Comparison of ENCODE assay signal across 20 cellular contexts in genomic region chr17:41613277-41614082, GRCh38. TPM values are rescaled to one million over a fixed set of nuclear protein-coding genes. Genes with fewer than 3 reads are reported as not detected.
A peak's percentile ranks its signal among the peaks of the same experiment; 100 is the strongest.
DNase-seq lines count a peak whose midpoint lies in the region; ATAC-seq, FAIRE-seq and TF ChIP-seq lines count a peak whose summit lies in the region.
"Had no signal": no experiment of that assay in that cellular context is flagged by ENCODE, and none has a peak within 500 bp of the region (broad histone marks: within the 10 kb centered on the region; RNA-seq: fewer than 3 reads in every experiment).

No MANE protein-coding gene starts in this region.

- no peak overlapping the region for H3K56ac ChIP-seq in H1 (replicated peaks; ENCODE audit: insufficient read length, low read depth, low read length)

- H3K9me3 ChIP-seq in H1 (ENCODE audit: insufficient read depth in 2 of 2, low read depth in 1 of 2, low read length in 1 of 2) (no peaks in the 10 kb centered on the region), neuronal stem cell (replicated peaks in 1 of 2; ENCODE audit: control insufficient read depth in 2 of 2, insufficient read depth in 1 of 2, low read depth in 1 of 2, low read length in 2 of 2) (no peaks in the 10 kb centered on the region), gastrocnemius medialis (no peaks in the 10 kb centered on the region)

- CTCF ChIA-PET in H1 (lab: Charles Lee; ENCODE audit: partially characterized antibody): interaction anchor here (0.8 to 2.3 kb wide), 6 partner anchors 10 to 47 kb away, joined by 3 to 11 read pairs (median 3); partner anchors contain the start of gene KRT17

- H4K91ac ChIP-seq in H1 (replicated peaks; ENCODE audit: insufficient read length, low read length): no peak overlapping the region
- no peak overlapping the region for H4K91ac ChIP-seq in neuronal stem cell (ENCODE audit: low read depth, low read length, poor library complexity)

- H3K23ac ChIP-seq in H1 (ENCODE audit: insufficient read length) (no peak overlapping the region), neuronal stem cell (ENCODE audit: low read depth, low read length, poor library complexity) (no peak overlapping the region)

- H3K27me3 ChIP-seq in H1 (replicated peaks in 1 of 4; ENCODE audit: control insufficient read depth in 3 of 4, extremely low read depth in 1 of 4, insufficient read depth in 3 of 4, low read length in 3 of 4) (no peaks in the 10 kb centered on the region), neuronal stem cell (ENCODE audit: control insufficient read depth in 3 of 3, insufficient read depth in 3 of 3, low read depth in 1 of 3, low read length in 3 of 3) (no peaks in the 10 kb centered on the region), gastrocnemius medialis (peaks cover 0 to 3% (median 0%) of the 10 kb centered on the region in 3 donors)

- no peaks in the 10 kb centered on the region for H3K79me2 ChIP-seq in H1 (ENCODE audit: control insufficient read depth in 1 of 2, insufficient read depth in 2 of 2, low read length in 2 of 2)

- no peak overlapping the region for H2BK15ac ChIP-seq in H1 (ENCODE audit: low read length)
- peak overlapping the region; percentile 38 for H2BK15ac ChIP-seq in neuronal stem cell (ENCODE audit: low read length)

- intact Hi-C loops in gastrocnemius medialis (cut with DNase I; ENCODE audit: low total_unique reads): no loop called here

- peak; percentile 38 for DNase-seq in activated effector memory CD4-positive, alpha-beta T cell treated with anti-CD3 and anti-CD28 coated beads, Interleukin-2, amount 50 U/mL, for 16 hours
- no peak for DNase-seq in activated effector memory CD4-positive, alpha-beta T cell treated with Interleukin-2 at 50 U/mL for 16 hours
- DNase-seq in H1 (ENCODE audit: low read depth in 1 of 2, low spot score in 2 of 2): no peak
- no peak for DNase-seq in neuronal stem cell (ENCODE audit: low spot score)
- no peak for DNase-seq in gastrocnemius medialis
- no peak for DNase-seq in OCI-M2 (lab: John Stamatoyannopoulos, UW; ENCODE audit: unreplicated experiment)
- no peak for DNase-seq in T-helper 2 cell
- DNase-seq in NCI-H1694 treated with DMSO at 0.1 percent for 48 hours (lab: John Stamatoyannopoulos, UW): no peak
- DNase-seq: CD4-positive, alpha-beta memory T cell; DMS79; KG1; NCI-H1048; NCI-H1436 treated with DMSO at 0.1 percent for 48 hours; NCI-H2081; NCI-H748 treated with DMSO at 0.1 percent for 48 hours had no signal

- 82% methylated on average over 7 of the region's 11 CpGs; no CpG with 5 or more reads in 1 of the 2 experiments for WGBS in H1 (ENCODE audit: extremely low coverage in 1 of 2, insufficient coverage in 1 of 2, insufficient read length in 1 of 2, insufficient replicate concordance in 2 of 2, low coverage in 1 of 2, low lambda C conversion rate in 2 of 2, missing lambda C conversion rate in 1 of 2), 2 experiments
- no CpG with 5 or more reads among the region's 11 CpGs for WGBS in neuronal stem cell (ENCODE audit: extremely low coverage in 2 of 2, insufficient read length in 2 of 2, insufficient replicate concordance in 1 of 2), 2 donors

- no peaks in the 10 kb centered on the region for H4K20me1 ChIP-seq in H1 (replicated peaks in 1 of 2; ENCODE audit: control insufficient read depth in 1 of 2, insufficient read depth in 2 of 2, low read length in 2 of 2)

- H3K4ac ChIP-seq in H1 (replicated peaks; ENCODE audit: insufficient read length, low read depth, low read length) (no peak overlapping the region), neuronal stem cell (ENCODE audit: low read length) (no peak overlapping the region)

- no peak overlapping the region for H3K14ac ChIP-seq in H1 (ENCODE audit: insufficient read length)
- no peak overlapping the region for H3K14ac ChIP-seq in neuronal stem cell (ENCODE audit: low read length)

- no peak for TF ChIP-seq RAD21 in H1 (IDR thresholded peaks at IDR 0.05 in 1 of 2, conservative IDR thresholded peaks at IDR 0.05 in 1 of 2; ENCODE audit: low read depth in 2 of 2, low read length in 2 of 2)

- no peak overlapping the region for H2BK20ac ChIP-seq in H1 (ENCODE audit: low read length)

- H2BK12ac ChIP-seq in H1 (ENCODE audit: low read depth, low read length) (0 out of 2 replicates have a peak overlapping the region, but pooled peaks have one; percentile 27), neuronal stem cell (ENCODE audit: low read length) (no peak overlapping the region)

- in situ Hi-C loops in gastrocnemius medialis (cut with MboI; ENCODE audit: low sequenced_read_pairs in 4 of 4): no loop called here

- TF ChIP-seq CTCF in H1 (IDR thresholded peaks at IDR 0.05; ENCODE audit: control extremely low read depth in 1 of 3, insufficient read depth in 1 of 3, low read depth in 1 of 3, low read length in 3 of 3) (no peak), gastrocnemius medialis (IDR thresholded peaks at IDR 0.05 in 4 of 5, conservative IDR thresholded peaks at IDR 0.05 in 1 of 5) (no peak)

- no peaks in the 10 kb centered on the region for H3K23me2 ChIP-seq in H1 (ENCODE audit: low read depth, low read length)

- no peak overlapping the region for H3K4me3 ChIP-seq in H1 (ENCODE audit: extremely low read depth in 1 of 4, insufficient read depth in 2 of 4, low read depth in 3 of 4, low read length in 4 of 4)
- H3K4me3 ChIP-seq in neuronal stem cell (ENCODE audit: low read length in 2 of 2): no peak overlapping the region
- H3K4me3 ChIP-seq in gastrocnemius medialis: no peak overlapping the region

- no peak overlapping the region for H3K4me2 ChIP-seq in H1 (ENCODE audit: insufficient read depth in 1 of 2, low read depth in 2 of 2, low read length in 2 of 2)
- H3K4me2 ChIP-seq in neuronal stem cell (ENCODE audit: insufficient read depth, low read length, poor library complexity, severe bottlenecking): no peak overlapping the region

- no peak overlapping the region for H3K27ac ChIP-seq in H1 (ENCODE audit: low read depth, low read length)
- H3K27ac ChIP-seq in neuronal stem cell (replicated peaks; ENCODE audit: low read length): no peak overlapping the region
- no peak overlapping the region for H3K27ac ChIP-seq in gastrocnemius medialis
- H3K27ac ChIP-seq: 22Rv1 had no signal

- H2BK5ac ChIP-seq in H1 (ENCODE audit: low read depth, low read length) (no peak overlapping the region), neuronal stem cell (ENCODE audit: low read length) (peak overlapping the region; percentile 24)

- H3K9ac ChIP-seq in H1 (replicated peaks in 1 of 4; ENCODE audit: extremely low read depth in 1 of 4, low read depth in 3 of 4, low read length in 3 of 4): no peak overlapping the region
- no peak overlapping the region for H3K9ac ChIP-seq in neuronal stem cell (ENCODE audit: low read depth, low read length, poor library complexity)

- H3K79me1 ChIP-seq in H1 (ENCODE audit: low read depth, low read length): no peaks in the 10 kb centered on the region
- H3K79me1 ChIP-seq in neuronal stem cell (ENCODE audit: low read depth, low read length): no peaks in the 10 kb centered on the region

- H3K36me3 ChIP-seq in H1 (ENCODE audit: control insufficient read depth in 2 of 4, insufficient read depth in 4 of 4, low read length in 3 of 4) (no peaks in the 10 kb centered on the region), neuronal stem cell (replicated peaks in 1 of 2; ENCODE audit: control insufficient read depth in 2 of 2, insufficient read depth in 2 of 2, low read length in 2 of 2) (no peaks in the 10 kb centered on the region), gastrocnemius medialis (no peaks in the 10 kb centered on the region)

- ATAC-seq in gastrocnemius medialis: no peak
- ATAC-seq: Right ventricle myocardium inferior had no signal

- TF ChIP-seq POLR2A in H1 (IDR thresholded peaks at IDR 0.05; ENCODE audit: control extremely low read depth in 1 of 2, low read depth in 2 of 2, low read length in 2 of 2) (no peak), gastrocnemius medialis (IDR thresholded peaks at IDR 0.05) (no peak)

- FAIRE-seq in H1 (lab: Jason Lieb, UNC): no peak
- FAIRE-seq: D721Med had no signal

- no peak for TF ChIP-seq EP300 in H1 (IDR thresholded peaks at IDR 0.05; ENCODE audit: borderline replicate concordance in 1 of 2, low read depth in 2 of 2, low read length in 2 of 2)

- H4K8ac ChIP-seq in H1 (ENCODE audit: extremely low read depth, insufficient read depth, low read length) (no peak overlapping the region), neuronal stem cell (ENCODE audit: low read depth, low read length) (no peak overlapping the region)

- no peak overlapping the region for H2AK5ac ChIP-seq in H1 (ENCODE audit: low read depth, low read length)
- peak overlapping the region; percentile 70 for H2AK5ac ChIP-seq in neuronal stem cell (ENCODE audit: low read depth, low read length)

- POLR2A ChIA-PET in H1 (lab: Charles Lee; ENCODE audit: partially characterized antibody): interaction anchor here (1.5 kb wide), 1 partner anchor 76 kb away, joined by 4 read pairs; no protein-coding TSS in a partner anchor

- H3K4me1 ChIP-seq in H1 (replicated peaks in 1 of 4; ENCODE audit: control insufficient read depth in 3 of 4, insufficient read depth in 4 of 4, low read length in 3 of 4): peaks cover 0 to 5% (median 4%) of the 10 kb centered on the region in 4 experiments; a peak in 4 of 7 replicates
- H3K4me1 ChIP-seq in neuronal stem cell (ENCODE audit: control insufficient read depth in 2 of 2, insufficient read depth in 1 of 2, low read depth in 1 of 2, low read length in 2 of 2): peaks cover 0 to 6% of the 10 kb centered on the region in 2 donors
- H3K4me1 ChIP-seq in gastrocnemius medialis: no peaks in the 10 kb centered on the region

- H2BK120ac ChIP-seq in H1 (replicated peaks; ENCODE audit: low read depth, low read length): no peak overlapping the region
- no peak overlapping the region for H2BK120ac ChIP-seq in neuronal stem cell (ENCODE audit: low read depth, low read length)

- H3K18ac ChIP-seq in H1 (ENCODE audit: extremely low read depth, low read length) (no peak overlapping the region), neuronal stem cell (ENCODE audit: low read length) (peak overlapping the region; percentile 38)

- H2AFZ ChIP-seq in H1 (ENCODE audit: low read length) (no peak overlapping the region), neuronal stem cell (ENCODE audit: low read length) (no peak overlapping the region)

- H4K5ac ChIP-seq in H1 (ENCODE audit: insufficient read length, low read depth, low read length): no peak overlapping the region

RNA-seq across cellular contexts. Expression of gene KRT16, which starts 0.9 kb away (rescaled TPM):
- not detected in 2 replicates for total RNA-seq in H1 (2021; fragmentation: NEBNext Ultra II Directional; extraction: Animal tissue kit (Norgen Biotek cat#: 25700))
- polyA plus RNA-seq in H1 (2011; rRNA removed): not detected in 2 replicates
- polyA plus RNA-seq in H1 (2011; cell fraction: cytosol; rRNA removed): not detected
- polyA plus RNA-seq in H1 (2011; cell fraction: nucleus; rRNA removed): not detected
- polyA plus RNA-seq in H1 (2012, experiment 1 of 2): not detected in 4 replicates
- polyA plus RNA-seq in H1 (2012, experiment 2 of 2): not detected
- polyA plus RNA-seq in H1 (2013, experiment 1 of 2): not detected
- not detected for polyA plus RNA-seq in H1 (2013, experiment 2 of 2)
- polyA minus RNA-seq in H1 (2011; rRNA and poly(A)+ RNA removed): not detected in 2 replicates
- polyA minus RNA-seq in H1 (2011; cell fraction: cytosol; rRNA and poly(A)+ RNA removed): not detected
- not detected for polyA minus RNA-seq in H1 (2011; cell fraction: nucleus; rRNA and poly(A)+ RNA removed)
- polyA plus RNA-seq in neuronal stem cell (2013, experiment 1 of 2): not detected
- polyA plus RNA-seq in neuronal stem cell (2013, experiment 2 of 2): 0.03 TPM
- total RNA-seq in gastrocnemius medialis: under 1 TPM in 1 of 4 donors, not detected in 3; 0.34 TPM
- total RNA-seq: CD4-positive, alpha-beta memory T cell; NCI-H460; Right ventricle myocardium inferior had no signal
- polyA plus RNA-seq: CD4-positive, alpha-beta memory T cell had no signal

RNA-seq across cellular contexts. Expression of gene KRT17, which starts 10.9 kb away (rescaled TPM):
- 0.36 and 0.50 TPM in 2 replicates for total RNA-seq in H1 (2021; fragmentation: NEBNext Ultra II Directional; extraction: Animal tissue kit (Norgen Biotek cat#: 25700))
- 0.95 and 0.96 TPM in 2 replicates for polyA plus RNA-seq in H1 (2011; rRNA removed)
- polyA plus RNA-seq in H1 (2011; cell fraction: cytosol; rRNA removed): 0.76 TPM
- polyA plus RNA-seq in H1 (2011; cell fraction: nucleus; rRNA removed): 0.87 TPM
- 0.44 to 0.88 TPM (median 0.81 TPM) in 4 replicates for polyA plus RNA-seq in H1 (2012, experiment 1 of 2)
- 0.88 TPM for polyA plus RNA-seq in H1 (2012, experiment 2 of 2)
- polyA plus RNA-seq in H1 (2013, experiment 1 of 2): 0.55 TPM
- polyA plus RNA-seq in H1 (2013, experiment 2 of 2): 0.46 TPM
- 0.19 and 1.00 TPM in 2 replicates for polyA minus RNA-seq in H1 (2011; rRNA and poly(A)+ RNA removed)
- 22.5 TPM for polyA minus RNA-seq in H1 (2011; cell fraction: cytosol; rRNA and poly(A)+ RNA removed)
- polyA minus RNA-seq in H1 (2011; cell fraction: nucleus; rRNA and poly(A)+ RNA removed): 11.9 TPM
- polyA plus RNA-seq in neuronal stem cell (2013, experiment 1 of 2): 0.07 TPM
- polyA plus RNA-seq in neuronal stem cell (2013, experiment 2 of 2): 0.03 TPM
- total RNA-seq in gastrocnemius medialis: not detected
- total RNA-seq: CD4-positive, alpha-beta memory T cell; Right ventricle myocardium inferior had no signal
- polyA plus RNA-seq: CD4-positive, alpha-beta memory T cell had no signal

RNA-seq across cellular contexts. Expression of gene KRT14, which starts 26.8 kb away (rescaled TPM):
- total RNA-seq in H1 (2021; fragmentation: NEBNext Ultra II Directional; extraction: Animal tissue kit (Norgen Biotek cat#: 25700)): not detected in 2 replicates
- 0.13 and 0.35 TPM in 2 replicates for polyA plus RNA-seq in H1 (2011; rRNA removed)
- polyA plus RNA-seq in H1 (2011; cell fraction: cytosol; rRNA removed): not detected
- not detected for polyA plus RNA-seq in H1 (2011; cell fraction: nucleus; rRNA removed)
- polyA plus RNA-seq in H1 (2012, experiment 1 of 2): not detected in 4 replicates
- not detected for polyA plus RNA-seq in H1 (2012, experiment 2 of 2)
- not detected for polyA plus RNA-seq in H1 (2013, experiment 1 of 2)
- polyA plus RNA-seq in H1 (2013, experiment 2 of 2): not detected
- 0.16 and 0.61 TPM in 2 replicates for polyA minus RNA-seq in H1 (2011; rRNA and poly(A)+ RNA removed)
- polyA minus RNA-seq in H1 (2011; cell fraction: cytosol; rRNA and poly(A)+ RNA removed): not detected
- not detected for polyA minus RNA-seq in H1 (2011; cell fraction: nucleus; rRNA and poly(A)+ RNA removed)
- not detected for polyA plus RNA-seq in neuronal stem cell (2013, experiment 1 of 2)
- not detected for polyA plus RNA-seq in neuronal stem cell (2013, experiment 2 of 2)
- not detected for total RNA-seq in gastrocnemius medialis
- total RNA-seq: CD4-positive, alpha-beta memory T cell; NCI-H460; Right ventricle myocardium inferior had no signal
- polyA plus RNA-seq: CD4-positive, alpha-beta memory T cell had no signal

RNA-seq across cellular contexts. Expression of gene KRT9, which starts 41.6 kb away (rescaled TPM):
- total RNA-seq in H1 (2021; fragmentation: NEBNext Ultra II Directional; extraction: Animal tissue kit (Norgen Biotek cat#: 25700)): not detected in 2 replicates
- polyA plus RNA-seq in H1 (2011; rRNA removed): not detected in 2 replicates
- polyA plus RNA-seq in H1 (2011; cell fraction: cytosol; rRNA removed): not detected
- not detected for polyA plus RNA-seq in H1 (2011; cell fraction: nucleus; rRNA removed)
- polyA plus RNA-seq in H1 (2012, experiment 1 of 2): not detected in 4 replicates
- polyA plus RNA-seq in H1 (2012, experiment 2 of 2): not detected
- not detected for polyA plus RNA-seq in H1 (2013, experiment 1 of 2)
- polyA plus RNA-seq in H1 (2013, experiment 2 of 2): not detected
- polyA minus RNA-seq in H1 (2011; rRNA and poly(A)+ RNA removed): not detected in 2 replicates
- polyA minus RNA-seq in H1 (2011; cell fraction: cytosol; rRNA and poly(A)+ RNA removed): not detected
- polyA minus RNA-seq in H1 (2011; cell fraction: nucleus; rRNA and poly(A)+ RNA removed): not detected
- not detected for polyA plus RNA-seq in neuronal stem cell (2013, experiment 1 of 2)
- polyA plus RNA-seq in neuronal stem cell (2013, experiment 2 of 2): not detected
- total RNA-seq in gastrocnemius medialis: not detected
- total RNA-seq: CD4-positive, alpha-beta memory T cell; NCI-H460; Right ventricle myocardium inferior had no signal
- polyA plus RNA-seq: BJ; CD4-positive, alpha-beta memory T cell had no signal
